ENCODE assay signal across 11 cellular contexts in genomic region chr15:51758645-51759044, GRCh38. TPM values are rescaled to one million over a fixed set of nuclear protein-coding genes. Genes with fewer than 3 reads are reported as not detected.
A peak's percentile ranks its signal among the peaks of the same experiment; 100 is the strongest.
DNase-seq lines count a peak whose midpoint lies in the region; ATAC-seq, FAIRE-seq and TF ChIP-seq lines count a peak whose summit lies in the region.
"Had no signal": no experiment of that assay in that cellular context is flagged by ENCODE, and none has a peak within 500 bp of the region (broad histone marks: within the 10 kb centered on the region; RNA-seq: fewer than 3 reads in every experiment).

No MANE protein-coding gene starts in this region.

- H3K4me3 ChIP-seq in MG63 (no peak overlapping the region), astrocyte of the spinal cord (ENCODE audit: low read depth, low read length) (no peak overlapping the region), right atrium auricular region (no peak overlapping the region)

- H3K4me1 ChIP-seq in right atrium auricular region, result peaks cover 0 to 29% of the 10 kb centered on the region in 2 donors

- DNase-seq in MG63 (peak; percentile 70), astrocyte of the spinal cord (ENCODE audit: low read depth, low spot score) (peak; percentile 34), right atrium auricular region (ENCODE audit: low spot score) (no peak), substantia nigra (lab: John Stamatoyannopoulos, UW) (peak in 33 of 49 donors; percentile 19 to 91 (median 42)), GM12891 (ENCODE audit: insufficient read length, low spot score) (no peak), NCI-H146 (lab: John Stamatoyannopoulos, UW) (no peak)
- no peak for DNase-seq in effector CD8-positive, alpha-beta T cell (lab: John Stamatoyannopoulos, UW)
- DNase-seq: foreskin melanocyte, natural killer cell, NCI-H1436 treated with DMSO at 0.1 percent for 48 hours had no signal

- H3K27ac ChIP-seq in right atrium auricular region (peak overlapping the region; percentile 44 to 46), substantia nigra (ENCODE audit: low read depth, low read length, poor library complexity, severe bottlenecking) (peak overlapping the region; percentile 69)

- H3K27me3 ChIP-seq in MG63 (peaks cover 25% of the 10 kb centered on the region), right atrium auricular region (no peaks in the 10 kb centered on the region)

- TF ChIP-seq CTCF in astrocyte of the spinal cord (IDR thresholded peaks at IDR 0.05; ENCODE audit: low read depth, low read length) (no peak), right atrium auricular region (IDR thresholded peaks at IDR 0.05) (no peak)

- in situ Hi-C loops in astrocyte of the spinal cord (cut with HindIII; ENCODE audit: low sequenced_read_pairs), result no loop called here

- H3K36me3 ChIP-seq in MG63 (no peaks in the 10 kb centered on the region), right atrium auricular region (no peaks in the 10 kb centered on the region)

- TF ChIP-seq POLR2A in GM12891 (IDR thresholded peaks at IDR 0.05; ENCODE audit: low read depth, low read length), result no peak

- H3K9me3 ChIP-seq in MG63 (no peaks in the 10 kb centered on the region), right atrium auricular region (no peaks in the 10 kb centered on the region)

- no peak for FAIRE-seq in GM12891 (lab: Jason Lieb, UNC)

- no peak for ATAC-seq in GM21619 (IDR thresholded peaks at IDR 0.05; ENCODE audit: unreplicated experiment)
- ATAC-seq: natural killer cell had no signal

TF ChIP-seq in GM12891, 5 proteins besides CTCF, POLR2A, EP300 and RAD21:
- TF ChIP-seq POLR2AphosphoS5 (IDR thresholded peaks at IDR 0.05; ENCODE audit: low read depth, low read length), result no peak
- no peak for TF ChIP-seq TAF1 (IDR thresholded peaks at IDR 0.05; ENCODE audit: low read depth, low read length)
- no peak for TF ChIP-seq POU2F2 (IDR thresholded peaks at IDR 0.05; ENCODE audit: low read depth, low read length)
- no peak for TF ChIP-seq PAX5 (IDR thresholded peaks at IDR 0.05; ENCODE audit: insufficient read depth, low read length, severe bottlenecking)
- TF ChIP-seq SPI1 (IDR thresholded peaks at IDR 0.05; ENCODE audit: low read depth, low read length), result no peak

RNA-seq across cellular contexts. Expression of gene TMOD2, which starts 7.2 kb away (rescaled TPM):
- total RNA-seq in MG63 (2014; rRNA removed; shearing (Covaris generic); ENCODE audit: low replicate concordance), result 1.3 and 1.4 TPM in 2 replicates
- total RNA-seq in right atrium auricular region, result 1 to 10 TPM; 5.4 to 7.0 TPM
- 1.5 TPM for polyA plus RNA-seq in GM12891 (2012; ENCODE audit: low read depth, missing spikeins)

RNA-seq across cellular contexts. Expression of gene LYSMD2, which starts 21.2 kb away (rescaled TPM):
- 23.3 and 25.2 TPM in 2 replicates for total RNA-seq in MG63 (2014; rRNA removed; shearing (Covaris generic); ENCODE audit: low replicate concordance)
- 1 to 10 TPM; 7.6 to 8.5 TPM for total RNA-seq in right atrium auricular region
- polyA plus RNA-seq in GM12891 (2012; ENCODE audit: low read depth, missing spikeins), result 13.8 TPM

Comparison
In these comparisons a context has a peak if more than half of its experiments do, and no peak if none do; other contexts are left out.
1. DNase-seq: peak in MG63 (single experiment), astrocyte of the spinal cord (single experiment) and substantia nigra (33 of 49); none in right atrium auricular region (single experiment), GM12891 (single experiment), NCI-H146 (single experiment) and effector CD8-positive, alpha-beta T cell (single experiment).